25 cellular contexts compared by ENCODE assay signal in genomic region chr2:96093528-96093927, GRCh38. TPM values are rescaled to one million over a fixed set of nuclear protein-coding genes. Genes with fewer than 3 reads are reported as not detected.
DNase-seq lines count a peak whose midpoint lies in the region; ATAC-seq, FAIRE-seq and TF ChIP-seq lines count a peak whose summit lies in the region.
"Had no signal": no experiment of that assay in that cellular context is flagged by ENCODE, and none has a peak within 500 bp of the region (broad histone marks: within the 10 kb centered on the region; RNA-seq: fewer than 3 reads in every experiment).

No MANE protein-coding gene starts in this region.

- H3K9ac ChIP-seq in H1 (replicated peaks in 1 of 4; ENCODE audit: extremely low read depth in 1 of 4, low read depth in 3 of 4, low read length in 3 of 4): no peak overlapping the region
- H3K9ac ChIP-seq: KMS-11 had no signal

- H3K27me3 ChIP-seq in H1 (replicated peaks in 1 of 4; ENCODE audit: control insufficient read depth in 3 of 4, extremely low read depth in 1 of 4, insufficient read depth in 3 of 4, low read length in 3 of 4): no peaks in the 10 kb centered on the region; a peak in 1 of 7 replicates

- no peak overlapping the region for H3K4me2 ChIP-seq in H1 (ENCODE audit: insufficient read depth in 1 of 2, low read depth in 2 of 2, low read length in 2 of 2)
- H3K4me2 ChIP-seq: KMS-11 had no signal

- no peak overlapping the region for H4K5ac ChIP-seq in H1 (ENCODE audit: insufficient read length, low read depth, low read length)

- CTCF ChIA-PET in activated CD8-positive, alpha-beta memory T cell treated with anti-CD3 and anti-CD28 coated beads, Interleukin-2, amount 10 ng/mL, durations not matched to agents 7 days and 5 days (lab: Charles Lee): interaction anchor here (1.8 kb wide), 1 partner anchor 23 kb away, joined by 5 read pairs; no protein-coding TSS in a partner anchor
- CTCF ChIA-PET in H1 (lab: Charles Lee; ENCODE audit: partially characterized antibody): interaction anchor here (1.7 to 2.5 kb wide), 3 partner anchors 20 to 71 kb away, joined by 5 to 11 read pairs (median 9); partner anchors contain the start of gene ADRA2B
- CTCF ChIA-PET in GM10248 (lab: Yijun Ruan, JAX): interaction anchor here (1.7 to 2.6 kb wide), 2 partner anchors 9 to 71 kb away, joined by 4 to 7 read pairs; no protein-coding TSS in a partner anchor

- H2BK15ac ChIP-seq in H1 (ENCODE audit: low read length): peak overlapping the region; percentile 88; the same call in 1 of the 2 replicates

- H3K36me3 Mint-ChIP-seq in activated CD8-positive, alpha-beta memory T cell treated with anti-CD3 and anti-CD28 coated beads, Interleukin-2, amount 10 ng/mL, durations not matched to agents 7 days and 5 days: no peaks in the 10 kb centered on the region
- no peaks in the 10 kb centered on the region for H3K36me3 Mint-ChIP-seq in CD14-positive monocyte

- H3K56ac ChIP-seq in H1 (replicated peaks; ENCODE audit: insufficient read length, low read depth, low read length): no peak overlapping the region

- no peak for TF ChIP-seq CTCF in CD14-positive monocyte (IDR thresholded peaks at IDR 0.05)
- no peak for TF ChIP-seq CTCF in H1 (IDR thresholded peaks at IDR 0.05; ENCODE audit: control extremely low read depth in 1 of 3, insufficient read depth in 1 of 3, low read depth in 1 of 3, low read length in 3 of 3)
- TF ChIP-seq CTCF in GM10266 (IDR thresholded peaks at IDR 0.05; ENCODE audit: control insufficient read depth, insufficient read depth, low read depth, missing control alignments): no peak
- no peak for TF ChIP-seq CTCF in GM10248 (IDR thresholded peaks at IDR 0.05; ENCODE audit: control extremely low read depth, extremely low read depth, low read depth, missing control alignments)

- H3K18ac ChIP-seq in H1 (ENCODE audit: extremely low read depth, low read length): no peak overlapping the region

- no peaks in the 10 kb centered on the region for H3K23me2 ChIP-seq in H1 (ENCODE audit: low read depth, low read length)

- no peak overlapping the region for H2BK120ac ChIP-seq in H1 (replicated peaks; ENCODE audit: low read depth, low read length)

- H2BK12ac ChIP-seq in H1 (ENCODE audit: low read depth, low read length): 0 out of 2 replicates have a peak overlapping the region, but pooled peaks have one; percentile 27

- peak; percentile 15 for DNase-seq in activated CD8-positive, alpha-beta memory T cell treated with anti-CD3 and anti-CD28 coated beads, Interleukin-2, amount 10 ng/mL, durations not matched to agents 7 days and 5 days
- DNase-seq in activated CD8-positive, alpha-beta memory T cell treated with anti-CD3 and anti-CD28 coated beads, Interleukin-2, amount 50 U/mL, for 4 hours: no peak
- DNase-seq in CD14-positive monocyte (ENCODE audit: low spot score) (peak; percentile 25), H1 (ENCODE audit: low read depth in 1 of 2, low spot score in 2 of 2) (no peak), posterior vena cava (ENCODE audit: low spot score) (peak; percentile 5), GM10266 (ENCODE audit: extremely low spot score) (no peak), GM10248 (ENCODE audit: extremely low spot score) (no peak)
- DNase-seq: DMS79 treated with DMSO at 0.1 percent for 48 hours; HFFc6; NCI-H1105; NCI-H146; NCI-H2029; NCI-H2227 treated with DMSO at 0.1 percent for 48 hours; NCI-H510A; NCI-H748 treated with DMSO at 0.1 percent for 48 hours; NK-92 treated with Interleukin-12 subunit alpha and Interleukin-12 subunit beta, amount 100 ng/mL, for 24 hours; SHP77 treated with DMSO at 0.1 percent for 48 hours had no signal

- H2AFZ ChIP-seq in H1 (ENCODE audit: low read length): no peak overlapping the region

- H2BK5ac ChIP-seq in H1 (ENCODE audit: low read depth, low read length): no peak overlapping the region

- no peaks in the 10 kb centered on the region for H3K4me1 Mint-ChIP-seq in activated CD8-positive, alpha-beta memory T cell treated with anti-CD3 and anti-CD28 coated beads, Interleukin-2, amount 10 ng/mL, durations not matched to agents 7 days and 5 days
- H3K4me1 Mint-ChIP-seq in CD14-positive monocyte: peaks cover 19% of the 10 kb centered on the region
- H3K4me1 Mint-ChIP-seq: B cell had no signal

- no peak overlapping the region for H3K4me3 ChIP-seq in H1 (ENCODE audit: extremely low read depth in 1 of 4, insufficient read depth in 2 of 4, low read depth in 3 of 4, low read length in 4 of 4)
- H3K4me3 ChIP-seq: SK-N-MC had no signal

- no peaks in the 10 kb centered on the region for H3K9me3 Mint-ChIP-seq in activated CD8-positive, alpha-beta memory T cell treated with anti-CD3 and anti-CD28 coated beads, Interleukin-2, amount 10 ng/mL, durations not matched to agents 7 days and 5 days (ENCODE audit: low read depth)
- H3K9me3 Mint-ChIP-seq in CD14-positive monocyte: no peaks in the 10 kb centered on the region
- H3K9me3 Mint-ChIP-seq: H9, HFFc6 had no signal

- H2BK20ac ChIP-seq in H1 (ENCODE audit: low read length): no peak overlapping the region; the same call in 1 of the 2 replicates

- no peaks in the 10 kb centered on the region for H3K79me2 ChIP-seq in H1 (ENCODE audit: control insufficient read depth in 1 of 2, insufficient read depth in 2 of 2, low read length in 2 of 2)

- no peak overlapping the region for H3K14ac ChIP-seq in H1 (ENCODE audit: insufficient read length)

- H3K4ac ChIP-seq in H1 (replicated peaks; ENCODE audit: insufficient read length, low read depth, low read length): no peak overlapping the region

- 88% methylated on average over 4 of the region's 4 CpGs; no CpG with 5 or more reads in 1 of the 2 experiments for WGBS in H1 (ENCODE audit: extremely low coverage in 1 of 2, insufficient coverage in 1 of 2, insufficient read length in 1 of 2, insufficient replicate concordance in 2 of 2, low coverage in 1 of 2, low lambda C conversion rate in 2 of 2, missing lambda C conversion rate in 1 of 2), 2 experiments

- H3K23ac ChIP-seq in H1 (ENCODE audit: insufficient read length): no peak overlapping the region

- H3K9me3 ChIP-seq in H1 (ENCODE audit: insufficient read depth in 2 of 2, low read depth in 1 of 2, low read length in 1 of 2): no peaks in the 10 kb centered on the region

- no peak overlapping the region for H2AK5ac ChIP-seq in H1 (ENCODE audit: low read depth, low read length)

- no peaks in the 10 kb centered on the region for H3K36me3 ChIP-seq in H1 (ENCODE audit: control insufficient read depth in 2 of 4, insufficient read depth in 4 of 4, low read length in 3 of 4)

- no peak overlapping the region for H4K8ac ChIP-seq in H1 (ENCODE audit: extremely low read depth, insufficient read depth, low read length)

- no peak overlapping the region for H3K27ac ChIP-seq in H1 (ENCODE audit: low read depth, low read length)
- H3K27ac ChIP-seq: KMS-11, RWPE1, SK-N-MC had no signal

- no peak overlapping the region for H3K27ac Mint-ChIP-seq in activated CD8-positive, alpha-beta memory T cell treated with anti-CD3 and anti-CD28 coated beads, Interleukin-2, amount 10 ng/mL, durations not matched to agents 7 days and 5 days
- peak overlapping the region in 2 of 7 donors; percentile 5 to 81 for H3K27ac Mint-ChIP-seq in CD14-positive monocyte
- H3K27ac Mint-ChIP-seq: B cell, H9, HFFc6 had no signal

- H3K4me1 ChIP-seq in H1 (replicated peaks in 1 of 4; ENCODE audit: control insufficient read depth in 3 of 4, insufficient read depth in 4 of 4, low read length in 3 of 4): peaks cover 3 to 24% (median 10%) of the 10 kb centered on the region in 4 experiments

- no peak for FAIRE-seq in H1 (lab: Jason Lieb, UNC)
- FAIRE-seq: GM12891 had no signal

- H3K79me1 ChIP-seq in H1 (ENCODE audit: low read depth, low read length): no peaks in the 10 kb centered on the region

- peaks cover 12% of the 10 kb centered on the region for H3K27me3 Mint-ChIP-seq in activated CD8-positive, alpha-beta memory T cell treated with anti-CD3 and anti-CD28 coated beads, Interleukin-2, amount 10 ng/mL, durations not matched to agents 7 days and 5 days
- H3K27me3 Mint-ChIP-seq in CD14-positive monocyte (ENCODE audit: low read depth in 3 of 3): peaks cover 0 to 4% (median 0%) of the 10 kb centered on the region in 3 donors

- H3K4me3 Mint-ChIP-seq in activated CD8-positive, alpha-beta memory T cell treated with anti-CD3 and anti-CD28 coated beads, Interleukin-2, amount 10 ng/mL, durations not matched to agents 7 days and 5 days: no peak overlapping the region
- no peak overlapping the region for H3K4me3 Mint-ChIP-seq in CD14-positive monocyte
- H3K4me3 Mint-ChIP-seq: B cell, H9, HFFc6 had no signal

- no peak for TF ChIP-seq RAD21 in H1 (IDR thresholded peaks at IDR 0.05 in 1 of 2, conservative IDR thresholded peaks at IDR 0.05 in 1 of 2; ENCODE audit: low read depth in 2 of 2, low read length in 2 of 2)

- TF ChIP-seq EP300 in H1 (IDR thresholded peaks at IDR 0.05; ENCODE audit: borderline replicate concordance in 1 of 2, low read depth in 2 of 2, low read length in 2 of 2): no peak

- no peak for ATAC-seq in activated CD8-positive, alpha-beta memory T cell treated with anti-CD3 and anti-CD28 coated beads, Interleukin-2, amount 10 ng/mL, durations not matched to agents 7 days and 5 days

- TF ChIP-seq POLR2A in H1 (IDR thresholded peaks at IDR 0.05; ENCODE audit: control extremely low read depth in 1 of 2, low read depth in 2 of 2, low read length in 2 of 2): no peak

- no peak overlapping the region for H4K91ac ChIP-seq in H1 (replicated peaks; ENCODE audit: insufficient read length, low read length)

- intact Hi-C loops in CD14-positive monocyte (cut with micrococcal nuclease): no loop called here
- intact Hi-C loops in posterior vena cava (cut with DNase I): no loop called here

- POLR2A ChIA-PET in H1 (lab: Charles Lee; ENCODE audit: partially characterized antibody): interaction anchor here (1.3 kb wide), 1 partner anchor 15 kb away, joined by 3 read pairs; no protein-coding TSS in a partner anchor
- POLR2A ChIA-PET in GM10248 (lab: Yijun Ruan, JAX): no interaction called here

- no peaks in the 10 kb centered on the region for H4K20me1 ChIP-seq in H1 (replicated peaks in 1 of 2; ENCODE audit: control insufficient read depth in 1 of 2, insufficient read depth in 2 of 2, low read length in 2 of 2)

RNA-seq across cellular contexts. Expression of gene ADRA2B, which starts 22.8 kb away (rescaled TPM):
- under 1 TPM; 0.09 to 0.15 TPM for total RNA-seq in activated CD8-positive, alpha-beta memory T cell treated with anti-CD3 and anti-CD28 coated beads, Interleukin-2, amount 10 ng/mL, durations not matched to agents 7 days and 5 days
- not detected for polyA plus RNA-seq in CD14-positive monocyte
- total RNA-seq in H1 (2021; fragmentation: NEBNext Ultra II Directional; extraction: Animal tissue kit (Norgen Biotek cat#: 25700)): 6.5 and 6.6 TPM in 2 replicates
- polyA plus RNA-seq in H1 (2011; rRNA removed): 5.8 and 8.3 TPM in 2 replicates
- polyA plus RNA-seq in H1 (2011; cell fraction: cytosol; rRNA removed): 6.6 TPM
- 14.4 TPM for polyA plus RNA-seq in H1 (2011; cell fraction: nucleus; rRNA removed)
- polyA plus RNA-seq in H1 (2012, experiment 1 of 2): 3.3 to 6.4 TPM (median 5.3 TPM) in 4 replicates
- 4.8 TPM for polyA plus RNA-seq in H1 (2012, experiment 2 of 2)
- 3.7 TPM for polyA plus RNA-seq in H1 (2013, experiment 1 of 2)
- polyA plus RNA-seq in H1 (2013, experiment 2 of 2): 4.0 TPM
- 4.4 and 4.9 TPM in 2 replicates for polyA minus RNA-seq in H1 (2011; rRNA and poly(A)+ RNA removed)
- 6.7 TPM for polyA minus RNA-seq in H1 (2011; cell fraction: cytosol; rRNA and poly(A)+ RNA removed)
- 6.8 TPM for polyA minus RNA-seq in H1 (2011; cell fraction: nucleus; rRNA and poly(A)+ RNA removed)
- total RNA-seq in posterior vena cava: 1 to 10 TPM; 4.1 to 7.1 TPM
- total RNA-seq: A172, HFFc6, HT1080 had no signal

RNA-seq across cellular contexts. Expression of gene ASTL, which starts 44.8 kb away (rescaled TPM):
- 1 to 10 TPM; 1.9 to 6.4 TPM for total RNA-seq in activated CD8-positive, alpha-beta memory T cell treated with anti-CD3 and anti-CD28 coated beads, Interleukin-2, amount 10 ng/mL, durations not matched to agents 7 days and 5 days
- polyA plus RNA-seq in CD14-positive monocyte: not detected
- 0.60 and 0.75 TPM in 2 replicates for total RNA-seq in H1 (2021; fragmentation: NEBNext Ultra II Directional; extraction: Animal tissue kit (Norgen Biotek cat#: 25700))
- polyA plus RNA-seq in H1 (2011; rRNA removed): 1.4 and 2.2 TPM in 2 replicates
- polyA plus RNA-seq in H1 (2011; cell fraction: cytosol; rRNA removed): 1.4 TPM
- polyA plus RNA-seq in H1 (2011; cell fraction: nucleus; rRNA removed): 2.5 TPM
- polyA plus RNA-seq in H1 (2012, experiment 1 of 2): 0.28 to 1.2 TPM (median 0.73 TPM) in 4 replicates
- polyA plus RNA-seq in H1 (2012, experiment 2 of 2): 0.54 TPM
- polyA plus RNA-seq in H1 (2013, experiment 1 of 2): 0.67 TPM
- 0.46 TPM for polyA plus RNA-seq in H1 (2013, experiment 2 of 2)
- polyA minus RNA-seq in H1 (2011; rRNA and poly(A)+ RNA removed): 1.2 and 1.6 TPM in 2 replicates
- 1.8 TPM for polyA minus RNA-seq in H1 (2011; cell fraction: cytosol; rRNA and poly(A)+ RNA removed)
- 1.8 TPM for polyA minus RNA-seq in H1 (2011; cell fraction: nucleus; rRNA and poly(A)+ RNA removed)
- not detected for total RNA-seq in posterior vena cava
- total RNA-seq: A172, HT1080 had no signal

RNA-seq across cellular contexts. Expression of gene DUSP2, which starts 51.7 kb away (rescaled TPM):
- 10 to 100 TPM; 32.0 to 53.6 TPM for total RNA-seq in activated CD8-positive, alpha-beta memory T cell treated with anti-CD3 and anti-CD28 coated beads, Interleukin-2, amount 10 ng/mL, durations not matched to agents 7 days and 5 days
- polyA plus RNA-seq in CD14-positive monocyte (10 to 100 TPM; 48.4 to 66.1 TPM), H1 (2011; rRNA removed) (10.4 and 11.7 TPM in 2 replicates)
- 8.7 and 10.1 TPM in 2 replicates for total RNA-seq in H1 (2021; fragmentation: NEBNext Ultra II Directional; extraction: Animal tissue kit (Norgen Biotek cat#: 25700))
- 8.4 TPM for polyA plus RNA-seq in H1 (2011; cell fraction: cytosol; rRNA removed)
- polyA plus RNA-seq in H1 (2011; cell fraction: nucleus; rRNA removed): 21.7 TPM
- 5.9 to 8.2 TPM (median 7.6 TPM) in 4 replicates for polyA plus RNA-seq in H1 (2012, experiment 1 of 2)
- 9.0 TPM for polyA plus RNA-seq in H1 (2012, experiment 2 of 2)
- polyA plus RNA-seq in H1 (2013, experiment 1 of 2): 3.6 TPM
- polyA plus RNA-seq in H1 (2013, experiment 2 of 2): 3.2 TPM
- 5.5 and 5.9 TPM in 2 replicates for polyA minus RNA-seq in H1 (2011; rRNA and poly(A)+ RNA removed)
- polyA minus RNA-seq in H1 (2011; cell fraction: cytosol; rRNA and poly(A)+ RNA removed): 5.7 TPM
- 26.8 TPM for polyA minus RNA-seq in H1 (2011; cell fraction: nucleus; rRNA and poly(A)+ RNA removed)
- 1 to 10 TPM; 3.5 to 3.8 TPM for total RNA-seq in posterior vena cava

RNA-seq across cellular contexts. Expression of gene GPAT2, which starts 58.8 kb away (rescaled TPM):
- total RNA-seq in activated CD8-positive, alpha-beta memory T cell treated with anti-CD3 and anti-CD28 coated beads, Interleukin-2, amount 10 ng/mL, durations not matched to agents 7 days and 5 days: 10 to 100 TPM; 19.6 to 26.7 TPM
- polyA plus RNA-seq in CD14-positive monocyte: under 1 TPM; 0.44 to 0.94 TPM
- 0.63 and 1.0 TPM in 2 replicates for total RNA-seq in H1 (2021; fragmentation: NEBNext Ultra II Directional; extraction: Animal tissue kit (Norgen Biotek cat#: 25700))
- polyA plus RNA-seq in H1 (2011; rRNA removed): 0.26 and 0.69 TPM in 2 replicates
- 0.44 TPM for polyA plus RNA-seq in H1 (2011; cell fraction: cytosol; rRNA removed)
- polyA plus RNA-seq in H1 (2011; cell fraction: nucleus; rRNA removed): 2.2 TPM
- polyA plus RNA-seq in H1 (2012, experiment 1 of 2): 0.28 to 0.81 TPM (median 0.46 TPM) in 4 replicates
- 0.46 TPM for polyA plus RNA-seq in H1 (2012, experiment 2 of 2)
- 0.51 TPM for polyA plus RNA-seq in H1 (2013, experiment 1 of 2)
- polyA plus RNA-seq in H1 (2013, experiment 2 of 2): 0.42 TPM
- polyA minus RNA-seq in H1 (2011; rRNA and poly(A)+ RNA removed): 0.10 and 0.66 TPM in 2 replicates
- polyA minus RNA-seq in H1 (2011; cell fraction: cytosol; rRNA and poly(A)+ RNA removed): 1.3 TPM
- polyA minus RNA-seq in H1 (2011; cell fraction: nucleus; rRNA and poly(A)+ RNA removed): 0.80 TPM
- total RNA-seq in posterior vena cava: 1 to 10 TPM; 6.0 to 10.0 TPM
- total RNA-seq: A172, HT1080 had no signal

Comparison
In these comparisons a context has a peak if more than half of its experiments do, and no peak if none do; other contexts are left out.
1. DNase-seq: peak in activated CD8-positive, alpha-beta memory T cell treated with anti-CD3 and anti-CD28 coated beads, Interleukin-2, amount 10 ng/mL, durations not matched to agents 7 days and 5 days (single experiment), CD14-positive monocyte (single experiment) and posterior vena cava (single experiment); none in activated CD8-positive, alpha-beta memory T cell treated with anti-CD3 and anti-CD28 coated beads, Interleukin-2, amount 50 U/mL, for 4 hours (single experiment), H1 (0 of 2), GM10266 (single experiment) and GM10248 (single experiment).